ENCODE assay signal across 8 cellular contexts in the genomic region with DNA sequence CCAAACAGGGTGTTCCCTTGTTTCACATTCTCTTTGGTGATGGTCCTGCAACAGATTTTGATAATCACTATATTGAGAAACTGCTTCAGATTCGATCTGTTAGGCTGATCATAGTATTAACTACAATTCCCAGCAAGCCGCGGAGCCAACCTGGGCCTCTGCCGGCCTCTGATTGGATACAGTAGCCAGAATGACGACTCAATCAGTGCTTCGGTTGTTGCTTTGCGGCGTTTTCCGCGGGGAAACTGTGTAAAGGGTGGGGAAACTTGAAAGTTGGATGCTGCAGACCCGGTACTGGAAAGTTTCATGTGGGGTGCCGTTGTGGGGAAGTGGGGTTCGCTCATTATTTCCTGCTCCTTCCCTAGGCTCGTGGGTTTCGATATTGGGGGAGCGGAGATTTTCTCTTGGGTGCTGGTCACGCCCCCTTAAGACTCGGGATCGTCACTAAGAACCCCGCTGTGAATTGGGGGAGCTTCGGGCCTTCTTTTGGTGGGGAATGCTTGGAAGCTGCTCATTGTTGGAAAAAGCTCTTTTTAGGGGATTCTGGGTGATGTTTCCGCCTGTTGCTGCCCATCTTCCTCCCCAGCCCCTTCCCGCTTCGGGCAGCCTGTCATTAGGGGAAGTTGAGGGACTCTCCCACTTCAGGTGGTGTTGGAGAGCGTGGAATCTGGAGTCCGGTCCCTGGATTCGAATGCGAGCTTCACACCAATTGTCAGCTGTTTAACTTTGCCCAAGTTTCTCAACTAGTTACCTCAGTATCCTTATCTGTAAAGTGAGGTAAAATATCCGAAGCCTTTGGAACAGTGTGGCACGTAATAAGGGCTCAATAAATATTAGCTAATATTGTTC. TPM values are rescaled to one million over a fixed set of nuclear protein-coding genes. Genes with fewer than 3 reads are reported as not detected.
A peak's percentile ranks its signal among the peaks of the same experiment; 100 is the strongest.
DNase-seq lines count a peak whose midpoint lies in the region; ATAC-seq, FAIRE-seq and TF ChIP-seq lines count a peak whose summit lies in the region.

A gene (plus strand): TSS at position 217 of the 849 bp plus-strand sequence.

- H3K36me3 ChIP-seq in cardiac muscle cell = no peaks in the 10 kb centered on the region
- no peaks in the 10 kb centered on the region for H3K36me3 ChIP-seq in pancreas
- no peaks in the 10 kb centered on the region for H3K36me3 ChIP-seq in thyroid gland

- no peaks in the 10 kb centered on the region for H3K27me3 ChIP-seq in cardiac muscle cell
- H3K27me3 ChIP-seq in pancreas = no peaks in the 10 kb centered on the region
- H3K27me3 ChIP-seq in thyroid gland = no peaks in the 10 kb centered on the region

- TF ChIP-seq POLR2A in thyroid gland (IDR thresholded peaks at IDR 0.05) = no peak

- H3K4me1 Mint-ChIP-seq in activated naive CD8-positive, alpha-beta T cell treated with anti-CD3 and anti-CD28 coated beads, Interleukin-2, amount 10 ng/mL, durations not matched to agents 7 days and 5 days = peaks cover 27% of the 10 kb centered on the region

- FAIRE-seq in pancreas (lab: Jason Lieb, UNC) = no peak

- H3K27ac ChIP-seq in cardiac muscle cell (no peak within 1 kb of the TSS), pancreas (peak within 1 kb of the TSS in 2 of 4 donors; percentile 56 to 63), thyroid gland (peak within 1 kb of the TSS in 2 of 3 donors; percentile 30 to 49)

- H3K27ac Mint-ChIP-seq in activated naive CD8-positive, alpha-beta T cell treated with anti-CD3 and anti-CD28 coated beads, Interleukin-2, amount 10 ng/mL, durations not matched to agents 7 days and 5 days = peak within 1 kb of the TSS; percentile 90

- no peaks in the 10 kb centered on the region for H3K36me3 Mint-ChIP-seq in activated naive CD8-positive, alpha-beta T cell treated with anti-CD3 and anti-CD28 coated beads, Interleukin-2, amount 10 ng/mL, durations not matched to agents 7 days and 5 days

- ATAC-seq in HG02623 (IDR thresholded peaks at IDR 0.05; ENCODE audit: unreplicated experiment) = peak; percentile 46
- ATAC-seq in activated naive CD8-positive, alpha-beta T cell treated with anti-CD3 and anti-CD28 coated beads, Interleukin-2, amount 10 ng/mL, durations not matched to agents 7 days and 5 days (ENCODE audit: low read depth) = peak; percentile 62
- peak; percentile 75 to 87 (median 82) for ATAC-seq in pancreas

- no peaks in the 10 kb centered on the region for H3K9me3 ChIP-seq in cardiac muscle cell (ENCODE audit: low read depth)
- H3K9me3 ChIP-seq in pancreas = no peaks in the 10 kb centered on the region
- no peaks in the 10 kb centered on the region for H3K9me3 ChIP-seq in thyroid gland

- peaks cover 4% of the 10 kb centered on the region for H3K4me1 ChIP-seq in cardiac muscle cell (ENCODE audit: low read depth)
- peaks cover 0 to 21% (median 7%) of the 10 kb centered on the region in 3 donors for H3K4me1 ChIP-seq in pancreas
- peaks cover 11 to 19% of the 10 kb centered on the region in 2 donors for H3K4me1 ChIP-seq in thyroid gland

- H3K4me3 ChIP-seq in cardiac muscle cell (peak within 1 kb of the TSS; percentile 84), pancreas (peak within 1 kb of the TSS; percentile 51 to 90 (median 64)), thyroid gland (replicated peaks in 1 of 3) (peak within 1 kb of the TSS; percentile 50 to 85 (median 75))

- TF ChIP-seq CTCF in GM10266 (IDR thresholded peaks at IDR 0.05; ENCODE audit: control insufficient read depth, insufficient read depth, low read depth, missing control alignments) (no peak), cardiac muscle cell (IDR thresholded peaks at IDR 0.05; ENCODE audit: low read depth, low read length) (no peak), pancreas (IDR thresholded peaks at IDR 0.05) (no peak), thyroid gland (IDR thresholded peaks at IDR 0.05) (no peak)

- DNase-seq in GM10266 (ENCODE audit: extremely low spot score) (peak; percentile 84), NCI-H128 (lab: John Stamatoyannopoulos, UW; ENCODE audit: unreplicated experiment) (peak; percentile 73), SW 1271 (lab: John Stamatoyannopoulos, UW) (peak; percentile 70 to 82), cardiac muscle cell (ENCODE audit: low read depth in 1 of 2, low spot score in 1 of 2) (peak; percentile 87 to 89), pancreas (peak; percentile 76 to 89 (median 86)), thyroid gland (peak; percentile 80 to 83)
- DNase-seq in activated naive CD8-positive, alpha-beta T cell treated with anti-CD3 and anti-CD28 coated beads, Interleukin-2, amount 10 ng/mL, durations not matched to agents 7 days and 5 days = peak; percentile 85

- intact Hi-C loops in pancreas (cut with DNase I) (no loop called here), thyroid gland (cut with DNase I) (no loop called here)

- no peaks in the 10 kb centered on the region for H3K27me3 Mint-ChIP-seq in activated naive CD8-positive, alpha-beta T cell treated with anti-CD3 and anti-CD28 coated beads, Interleukin-2, amount 10 ng/mL, durations not matched to agents 7 days and 5 days

- H3K4me3 Mint-ChIP-seq in activated naive CD8-positive, alpha-beta T cell treated with anti-CD3 and anti-CD28 coated beads, Interleukin-2, amount 10 ng/mL, durations not matched to agents 7 days and 5 days = peak within 1 kb of the TSS; percentile 95

- no peaks in the 10 kb centered on the region for H3K9me3 Mint-ChIP-seq in activated naive CD8-positive, alpha-beta T cell treated with anti-CD3 and anti-CD28 coated beads, Interleukin-2, amount 10 ng/mL, durations not matched to agents 7 days and 5 days

- POLR2A ChIA-PET in activated naive CD8-positive, alpha-beta T cell treated with anti-CD3 and anti-CD28 coated beads, Interleukin-2, amount 10 ng/mL, durations not matched to agents 7 days and 5 days (lab: Charles Lee) = interaction anchor here (0.7 to 1.3 kb wide), 4 partner anchors 24 to 997 kb away, joined by 3 to 6 read pairs (median 4); a partner anchor contains a TSS

- 1% methylated on average over 30 of the region's 30 CpGs for WGBS in pancreas, 2 donors
- WGBS in thyroid gland, 2 donors = 1% methylated on average over 30 of the region's 30 CpGs

RNA-seq across cellular contexts. Expression of the gene that starts here (rescaled TPM):
- total RNA-seq in activated naive CD8-positive, alpha-beta T cell treated with anti-CD3 and anti-CD28 coated beads, Interleukin-2, amount 10 ng/mL, durations not matched to agents 7 days and 5 days = 10 to 100 TPM; 43.6 to 50.7 TPM
- total RNA-seq in cardiac muscle cell = 9.0 and 17.8 TPM in 2 replicates
- polyA plus RNA-seq in cardiac muscle cell = 11.7 and 27.3 TPM in 2 replicates
- 10 to 100 TPM in 1 of 6 donors, 1 to 10 TPM in 5; 3.8 to 17.3 (median 7.1) TPM for total RNA-seq in pancreas
- 1 to 10 TPM; 1.1 to 3.0 TPM for polyA plus RNA-seq in pancreas
- total RNA-seq in thyroid gland = 10 to 100 TPM; 14.0 to 16.4 (median 14.8) TPM
